26 cellular contexts compared by ENCODE assay signal in genomic region chr1:210260087-210260486, GRCh38. TPM values are rescaled to one million over a fixed set of nuclear protein-coding genes. Genes with fewer than 3 reads are reported as not detected.
DNase-seq lines count a peak whose midpoint lies in the region; ATAC-seq and TF ChIP-seq lines count a peak whose summit lies in the region.
"Had no signal": no experiment of that assay in that cellular context is flagged by ENCODE, and none has a peak within 500 bp of the region (broad histone marks: within the 10 kb centered on the region; RNA-seq: fewer than 3 reads in every experiment).

No MANE protein-coding gene starts in this region.

- no peak overlapping the region for H3K4me3 Mint-ChIP-seq in activated CD8-positive, alpha-beta T cell treated with anti-CD3 and anti-CD28 coated beads for 36 hours
- H3K4me3 Mint-ChIP-seq: activated naive CD8-positive, alpha-beta T cell treated with anti-CD3 and anti-CD28 coated beads, Interleukin-2, amount 50 U/mL, for 24 hours; B cell had no signal

- BruUV-seq in A673 (replicated peaks; lab: Mats Ljungman, UMichigan): no TSS peak

- H3K27ac Mint-ChIP-seq in activated CD8-positive, alpha-beta T cell treated with anti-CD3 and anti-CD28 coated beads for 36 hours: no peak overlapping the region
- H3K27ac Mint-ChIP-seq: activated naive CD8-positive, alpha-beta T cell treated with anti-CD3 and anti-CD28 coated beads, Interleukin-2, amount 50 U/mL, for 24 hours; B cell had no signal

- no peaks in the 10 kb centered on the region for H3K9me3 ChIP-seq in A673 (ENCODE audit: low read depth, low read length, poor library complexity, severe bottlenecking)
- H3K9me3 ChIP-seq: mucosa of descending colon, neutrophil, stomach, upper lobe of left lung had no signal

- H3K27me3 Mint-ChIP-seq in activated CD8-positive, alpha-beta T cell treated with anti-CD3 and anti-CD28 coated beads for 36 hours: peaks cover 11% of the 10 kb centered on the region

- H3K36me3 Mint-ChIP-seq in activated CD8-positive, alpha-beta T cell treated with anti-CD3 and anti-CD28 coated beads for 36 hours (ENCODE audit: low read depth): no peaks in the 10 kb centered on the region

- intact Hi-C loops in A673 (cut with micrococcal nuclease; ENCODE audit: unreplicated experiment): no loop called here
- intact Hi-C loops in activated CD8-positive, alpha-beta T cell treated with anti-CD3 and anti-CD28 coated beads for 36 hours (cut with micrococcal nuclease): no loop called here

- peaks cover 7% of the 10 kb centered on the region for H3K4me1 ChIP-seq in A673 (ENCODE audit: insufficient read depth, low read length, poor library complexity, severe bottlenecking)

- H3K27me3 ChIP-seq in A673 (replicated peaks; ENCODE audit: insufficient read depth, low read depth, low read length, poor library complexity): no peaks in the 10 kb centered on the region
- H3K27me3 ChIP-seq: brain microvascular endothelial cell, stomach, upper lobe of left lung had no signal

- H3K4me3 ChIP-seq in A673 (ENCODE audit: low read depth, low read length, poor library complexity, severe bottlenecking) (no peak overlapping the region), fibroblast of the aortic adventitia (ENCODE audit: low read depth, low read length) (no peak overlapping the region)
- H3K4me3 ChIP-seq: mucosa of descending colon, stomach, upper lobe of left lung had no signal

- CTCF ChIA-PET in A673 (lab: Charles Lee): no interaction called here
- CTCF ChIA-PET in activated CD8-positive, alpha-beta T cell treated with anti-CD3 and anti-CD28 coated beads for 36 hours (lab: Charles Lee): no interaction called here

- TF ChIP-seq CTCF in A673 (conservative IDR thresholded peaks at IDR 0.05; ENCODE audit: low read depth, low read length): no peak
- TF ChIP-seq CTCF in fibroblast of the aortic adventitia (IDR thresholded peaks at IDR 0.05; ENCODE audit: insufficient read depth, low read length): no peak
- TF ChIP-seq CTCF in activated CD8-positive, alpha-beta T cell treated with anti-CD3 and anti-CD28 coated beads for 36 hours (IDR thresholded peaks at IDR 0.05): no peak

- H3K27ac ChIP-seq in A673 (ENCODE audit: low read depth, low read length, poor library complexity, severe bottlenecking): no peak overlapping the region
- H3K27ac ChIP-seq: brain microvascular endothelial cell, neutrophil, stomach, upper lobe of left lung had no signal

- no peaks in the 10 kb centered on the region for H3K36me3 ChIP-seq in A673 (ENCODE audit: insufficient read depth, low read length, poor library complexity, severe bottlenecking)
- H3K36me3 ChIP-seq: brain microvascular endothelial cell, neutrophil, stomach, upper lobe of left lung had no signal

- no peaks in the 10 kb centered on the region for H3K4me1 Mint-ChIP-seq in activated CD8-positive, alpha-beta T cell treated with anti-CD3 and anti-CD28 coated beads for 36 hours (ENCODE audit: low read depth)
- H3K4me1 Mint-ChIP-seq: activated naive CD8-positive, alpha-beta T cell treated with anti-CD3 and anti-CD28 coated beads, Interleukin-2, amount 50 U/mL, for 24 hours; B cell had no signal

- no peaks in the 10 kb centered on the region for H3K9me3 Mint-ChIP-seq in activated CD8-positive, alpha-beta T cell treated with anti-CD3 and anti-CD28 coated beads for 36 hours
- H3K9me3 Mint-ChIP-seq: activated naive CD8-positive, alpha-beta T cell treated with anti-CD3 and anti-CD28 coated beads, Interleukin-2, amount 50 U/mL, for 24 hours had no signal

- POLR2A ChIA-PET in A673 (lab: Charles Lee; ENCODE audit: low non-redundant PET): no interaction called here
- POLR2A ChIA-PET in activated CD8-positive, alpha-beta T cell treated with anti-CD3 and anti-CD28 coated beads for 36 hours (lab: Charles Lee): no interaction called here

- DNase-seq in A673 (ENCODE audit: low spot score) (peak; percentile 37), AG20443 (ENCODE audit: low spot score) (peak; percentile 37), NCI-H69 (lab: John Stamatoyannopoulos, UW) (peak; percentile 49), fibroblast of the aortic adventitia (ENCODE audit: low read depth) (peak; percentile 29), NCI-H2196 treated with DMSO at 0.1 percent for 48 hours (lab: John Stamatoyannopoulos, UW; ENCODE audit: unreplicated experiment) (no peak), mucosa of gallbladder (ENCODE audit: low spot score) (no peak)
- no peak for DNase-seq in activated CD8-positive, alpha-beta T cell treated with anti-CD3 and anti-CD28 coated beads for 36 hours
- DNase-seq: activated CD4-positive, alpha-beta T cell treated with anti-CD3 and anti-CD28 coated beads, Interleukin-2, amount 50 U/mL, for 4 hours; activated effector memory CD4-positive, alpha-beta T cell treated with Interleukin-2 at 50 U/mL for 16 hours; activated naive CD8-positive, alpha-beta T cell treated with anti-CD3 and anti-CD28 coated beads, Interleukin-2, amount 50 U/mL, for 24 hours; cortex of kidney; GOT3; KBM-7; mucosa of descending colon; NCI-H2029; NCI-H524 treated with DMSO at 0.1 percent for 48 hours; OCI-M1; retina; SIG-M5; stimulated activated CD4-positive, alpha-beta T cell treated with anti-CD3 and anti-CD28 coated beads, Interleukin-4, amount 100 ng/mL, for 4 hours; stomach; upper lobe of left lung had no signal

- no peak for ATAC-seq in activated CD8-positive, alpha-beta T cell treated with anti-CD3 and anti-CD28 coated beads for 36 hours
- ATAC-seq: activated naive CD8-positive, alpha-beta T cell treated with anti-CD3 and anti-CD28 coated beads, Interleukin-2, amount 50 U/mL, for 24 hours; mucosa of descending colon had no signal

RNA-seq across cellular contexts. Expression of gene SERTAD4, which starts 27.5 kb away (rescaled TPM):
- total RNA-seq in A673 (2021) (8.0 and 12.2 TPM in 2 replicates), fibroblast of the aortic adventitia (ENCODE audit: low replicate concordance) (16.7 TPM in 1 of 2 replicates, not detected in the other), mucosa of gallbladder (2.6 TPM)
- total RNA-seq in activated CD8-positive, alpha-beta T cell treated with anti-CD3 and anti-CD28 coated beads for 36 hours: not detected
- total RNA-seq: B cell; T-helper 1 cell treated with Interleukin-12 subunit alpha and Interleukin-12 subunit beta and Interleukin-4 antibody, amounts not matched to agents 30 ng/mL and 1 ng/mL, for 36 hours had no signal

Comparison
In these comparisons a context has a peak if more than half of its experiments do, and no peak if none do; other contexts are left out.
1. DNase-seq: peak in A673 (single experiment), AG20443 (single experiment), NCI-H69 (single experiment) and fibroblast of the aortic adventitia (single experiment); none in NCI-H2196 treated with DMSO at 0.1 percent for 48 hours (single experiment), mucosa of gallbladder (single experiment) and activated CD8-positive, alpha-beta T cell treated with anti-CD3 and anti-CD28 coated beads for 36 hours (single experiment).